17 cellular contexts compared by ENCODE assay signal in the genomic region with DNA sequence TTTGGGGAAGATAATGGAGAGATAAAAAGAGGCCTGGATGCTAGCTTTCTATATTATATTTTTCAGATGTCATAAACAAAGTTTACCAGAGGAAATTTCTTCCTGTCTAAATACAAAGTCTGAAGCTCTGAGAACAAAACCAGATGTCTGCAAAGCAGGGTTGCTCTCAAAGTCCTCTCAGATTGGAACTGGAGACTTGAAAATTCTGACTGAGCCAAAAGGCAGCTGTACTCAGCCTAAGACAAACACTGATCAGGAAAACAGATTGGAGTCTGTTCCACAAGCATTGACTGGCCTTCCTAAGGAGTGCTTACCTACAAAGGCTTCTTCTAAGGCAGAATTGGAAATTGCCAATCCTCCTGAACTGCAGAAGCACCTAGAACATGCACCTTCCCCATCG.
"Had no signal": no experiment of that assay in that cellular context is flagged by ENCODE, and none has a peak within 500 bp of the region (broad histone marks: within the 10 kb centered on the region; RNA-seq: fewer than 3 reads in every experiment).

No MANE protein-coding gene starts in this region.

- DNase-seq: activated CD4-positive, alpha-beta T cell treated with anti-CD3 and anti-CD28 coated beads for 48 hours; activated effector memory CD4-positive, alpha-beta T cell treated with Interleukin-2 at 50 U/mL for 16 hours; adrenal gland; left colon; SHP77; SK-N-SH; small intestine; stimulated activated CD4-positive, alpha-beta T cell treated with anti-CD3 and anti-CD28 coated beads, Interleukin-4, amount 100 ng/mL, for 24 hours; stimulated activated naive CD4-positive, alpha-beta T cell; T-helper 1 cell; trophoblast cell had no signal

- H2AFZ ChIP-seq: neural progenitor cell had no signal

- H3K9me3 Mint-ChIP-seq: mesothelial cell of epicardium, neural progenitor cell, WTC11 had no signal

- H3K4me1 ChIP-seq: neural progenitor cell had no signal

- H3K4me3 ChIP-seq: adrenal gland, lung, neural progenitor cell had no signal

- H3K27ac Mint-ChIP-seq: mesothelial cell of epicardium, neural progenitor cell, WTC11 had no signal

- H3K27ac ChIP-seq: adrenal gland, neural progenitor cell had no signal

- H3K4me3 Mint-ChIP-seq: mesothelial cell of epicardium, neural progenitor cell, WTC11 had no signal

- H3K9ac ChIP-seq: neural progenitor cell, SK-N-SH had no signal

- FAIRE-seq: colon, endometrium, small intestine had no signal

- H3K27me3 ChIP-seq: adrenal gland, neural progenitor cell had no signal

- H3K4me1 Mint-ChIP-seq: mesothelial cell of epicardium, neural progenitor cell, WTC11 had no signal

- H3K9me3 ChIP-seq: adrenal gland, SK-N-SH had no signal

- ATAC-seq: left colon, WTC11 had no signal

- H3K4me2 ChIP-seq: neural progenitor cell, SK-N-SH had no signal
